Comparison of ENCODE assay signal across 21 cellular contexts in genomic region chr12:129161511-129161910, GRCh38.
"Had no signal": no experiment of that assay in that cellular context is flagged by ENCODE, and none has a peak within 500 bp of the region (broad histone marks: within the 10 kb centered on the region; RNA-seq: fewer than 3 reads in every experiment).

No MANE protein-coding gene starts in this region.

- H3K27me3 Mint-ChIP-seq: dendritic cell treated with granulocyte-macrophage colony-stimulating factor and Interleukin-4, amounts not matched to agents 40 ng/mL and 50 ng/mL, for 4 days had no signal

- H3K4me3 Mint-ChIP-seq: dendritic cell treated with granulocyte-macrophage colony-stimulating factor and Interleukin-4, amounts not matched to agents 40 ng/mL and 50 ng/mL, for 4 days; effector memory CD8-positive, alpha-beta T cell; endodermal cell had no signal

- ATAC-seq: effector memory CD8-positive, alpha-beta T cell; esophagus mucosa; foreskin keratinocyte; gastrocnemius medialis; gastroesophageal sphincter; heart left ventricle; heart right ventricle had no signal

- H3K27ac Mint-ChIP-seq: dendritic cell treated with granulocyte-macrophage colony-stimulating factor and Interleukin-4, amounts not matched to agents 40 ng/mL and 50 ng/mL, for 4 days; effector memory CD8-positive, alpha-beta T cell; endodermal cell had no signal

- DNase-seq: colonic mucosa; cortex of kidney; dermis blood vessel endothelial cell; effector CD4-positive, alpha-beta T cell; effector CD8-positive, alpha-beta T cell; effector memory CD4-positive, alpha-beta T cell; effector memory CD8-positive, alpha-beta T cell; endodermal cell; erythroblast; esophagus squamous epithelium; foreskin fibroblast; foreskin keratinocyte; foreskin melanocyte; gastrocnemius medialis; glutamatergic neuron; head of caudate nucleus; heart left ventricle; heart right ventricle had no signal
